Comparison of ENCODE assay signal across 8 cellular contexts in genomic region chr3:168061332-168061996, GRCh38. TPM values are rescaled to one million over a fixed set of nuclear protein-coding genes. Genes with fewer than 3 reads are reported as not detected.
A peak's percentile ranks its signal among the peaks of the same experiment; 100 is the strongest.
DNase-seq lines count a peak whose midpoint lies in the region; ATAC-seq and FAIRE-seq lines count a peak whose summit lies in the region.

No MANE protein-coding gene starts in this region.

- H3K4me1 Mint-ChIP-seq in immature natural killer cell: peaks cover 15 to 34% of the 10 kb centered on the region in 2 donors
- peaks cover 0 to 8% (median 3%) of the 10 kb centered on the region in 4 donors for H3K4me1 Mint-ChIP-seq in naive thymus-derived CD8-positive, alpha-beta T cell

- ATAC-seq in GM21619 (IDR thresholded peaks at IDR 0.05; ENCODE audit: unreplicated experiment) (peak; percentile 87), HG03565 (IDR thresholded peaks at IDR 0.05; ENCODE audit: unreplicated experiment) (peak; percentile 95)
- no peak for ATAC-seq in naive thymus-derived CD8-positive, alpha-beta T cell

- FAIRE-seq in GM18507 (lab: Jason Lieb, UNC): peak; percentile 72
- no peak for FAIRE-seq in HTR-8/SVneo (lab: Jason Lieb, UNC)

- peaks cover 0 to 1% (median 0%) of the 10 kb centered on the region in 3 donors for H3K27me3 Mint-ChIP-seq in immature natural killer cell (ENCODE audit: low read depth in 3 of 3)
- H3K27me3 Mint-ChIP-seq in naive thymus-derived CD8-positive, alpha-beta T cell: peaks cover 0 to 12% (median 0%) of the 10 kb centered on the region in 5 donors

- POLR2A ChIA-PET in naive thymus-derived CD8-positive, alpha-beta T cell (lab: Charles Lee): no interaction called here

- peak overlapping the region; percentile 12 to 73 (median 67) for H3K4me3 Mint-ChIP-seq in immature natural killer cell
- H3K4me3 Mint-ChIP-seq in naive thymus-derived CD8-positive, alpha-beta T cell: peak overlapping the region in 2 of 10 donors; percentile 4 to 9

- H3K27ac Mint-ChIP-seq in immature natural killer cell: peak overlapping the region in 3 of 6 donors; percentile 0 to 38 (median 3)
- no peak overlapping the region for H3K27ac Mint-ChIP-seq in naive thymus-derived CD8-positive, alpha-beta T cell

- no peaks in the 10 kb centered on the region for H3K36me3 Mint-ChIP-seq in immature natural killer cell
- H3K36me3 Mint-ChIP-seq in naive thymus-derived CD8-positive, alpha-beta T cell: no peaks in the 10 kb centered on the region

- H3K9me3 Mint-ChIP-seq in immature natural killer cell: no peaks in the 10 kb centered on the region
- H3K9me3 Mint-ChIP-seq in naive thymus-derived CD8-positive, alpha-beta T cell: peaks cover 0 to 8% (median 0%) of the 10 kb centered on the region in 9 donors

- no peak for DNase-seq in GM18507 (ENCODE audit: extremely low spot score, insufficient read length, low read depth)
- DNase-seq in immature natural killer cell: no peak
- no peak for DNase-seq in naive thymus-derived CD8-positive, alpha-beta T cell
- no peak for DNase-seq in stimulated activated CD4-positive, alpha-beta T cell treated with anti-CD3 and anti-CD28 coated beads, Interleukin-4, amount 100 ng/mL, for 4 hours
- DNase-seq in HTR-8/SVneo (ENCODE audit: insufficient read length, low spot score): no peak
- no peak for DNase-seq in activated naive CD4-positive, alpha-beta T cell treated with Interleukin-2 at 50 U/mL for 16 hours

RNA-seq across cellular contexts. Expression of gene GOLIM4, which starts 34.3 kb away (rescaled TPM):
- 1 to 10 TPM; 2.3 to 7.7 (median 4.1) TPM for polyA plus RNA-seq in immature natural killer cell
- under 1 TPM; 0.26 to 0.66 TPM for total RNA-seq in naive thymus-derived CD8-positive, alpha-beta T cell
- polyA plus RNA-seq in naive thymus-derived CD8-positive, alpha-beta T cell: under 1 TPM in 2 of 3 donors, not detected in 1; 0.17 to 0.25 TPM

Comparison
In these comparisons a context has a peak if more than half of its experiments do, and no peak if none do; other contexts are left out.
1. ATAC-seq: peak in GM21619 (single experiment) and HG03565 (single experiment); none in naive thymus-derived CD8-positive, alpha-beta T cell (0 of 2).